In genomic region chr2:15790326-15790725, GRCh38 we compare ENCODE assay signal across 18 cellular contexts.
DNase-seq lines count a peak whose midpoint lies in the region; ATAC-seq and TF ChIP-seq lines count a peak whose summit lies in the region.
"Had no signal": no experiment of that assay in that cellular context is flagged by ENCODE, and none has a peak within 500 bp of the region (broad histone marks: within the 10 kb centered on the region; RNA-seq: fewer than 3 reads in every experiment).

No MANE protein-coding gene starts in this region.

- TF ChIP-seq POLR2A in gastroesophageal sphincter (IDR thresholded peaks at IDR 0.05): no peak

- no peak overlapping the region for H2BK15ac ChIP-seq in neuronal stem cell (ENCODE audit: low read length)

- TF ChIP-seq EP300 in gastroesophageal sphincter (IDR thresholded peaks at IDR 0.05): no peak

- H3K14ac ChIP-seq in neuronal stem cell (ENCODE audit: low read length): no peak overlapping the region

- no peaks in the 10 kb centered on the region for H3K9me3 ChIP-seq in gastroesophageal sphincter
- no peaks in the 10 kb centered on the region for H3K9me3 ChIP-seq in neuronal stem cell (replicated peaks in 1 of 2; ENCODE audit: control insufficient read depth in 2 of 2, insufficient read depth in 1 of 2, low read depth in 1 of 2, low read length in 2 of 2)
- no peaks in the 10 kb centered on the region for H3K9me3 ChIP-seq in PC-9 (ENCODE audit: insufficient read depth, low read depth)
- H3K9me3 ChIP-seq: A549; BLaER1 treated with 17β-estradiol and CSF1 and Interleukin-3, amounts not matched to agents 10 nM and 100 nM; Caco-2 had no signal

- no peak overlapping the region for H2BK5ac ChIP-seq in neuronal stem cell (ENCODE audit: low read length)

- intact Hi-C loops in PC-9 (cut with micrococcal nuclease; ENCODE audit: unreplicated experiment): no loop called here

- no TSS peak for BruUV-seq in PC-9 (replicated peaks; lab: Mats Ljungman, UMichigan)

- no peak overlapping the region for H2BK12ac ChIP-seq in neuronal stem cell (ENCODE audit: low read length)

- no peak overlapping the region for H3K27ac ChIP-seq in gastroesophageal sphincter
- H3K27ac ChIP-seq in neuronal stem cell (replicated peaks; ENCODE audit: low read length): no peak overlapping the region
- no peak overlapping the region for H3K27ac ChIP-seq in PC-9
- H3K27ac ChIP-seq: 22Rv1; A549; BLaER1 treated with 17β-estradiol and CSF1 and Interleukin-3, amounts not matched to agents 10 nM and 100 nM; C4-2B had no signal

- H3K18ac ChIP-seq in neuronal stem cell (ENCODE audit: low read length): peak overlapping the region; percentile 61

- 0 out of 2 replicates have a peak, but pooled peaks cover 3% of the 10 kb centered on the region for H4K20me1 ChIP-seq in PC-9 (ENCODE audit: insufficient read depth)
- H4K20me1 ChIP-seq: BLaER1 treated with 17β-estradiol and CSF1 and Interleukin-3, amounts not matched to agents 10 nM and 100 nM had no signal

- no peaks in the 10 kb centered on the region for H3K9me2 ChIP-seq in PC-9 (ENCODE audit: insufficient read depth)

- no peak for TF ChIP-seq CTCF in gastroesophageal sphincter (IDR thresholded peaks at IDR 0.05)
- no peak for TF ChIP-seq CTCF in PC-9 (conservative IDR thresholded peaks at IDR 0.05)

- peak; percentile 14 for ATAC-seq in gastroesophageal sphincter
- ATAC-seq: A549; CD8-positive, alpha-beta T cell had no signal

- peak overlapping the region; percentile 31 for H2AK5ac ChIP-seq in neuronal stem cell (ENCODE audit: low read depth, low read length)

- H3K4me1 ChIP-seq in gastroesophageal sphincter (peaks cover 0 to 6% (median 0%) of the 10 kb centered on the region in 3 donors), neuronal stem cell (ENCODE audit: control insufficient read depth in 2 of 2, insufficient read depth in 1 of 2, low read depth in 1 of 2, low read length in 2 of 2) (peaks cover 3 to 12% of the 10 kb centered on the region in 2 donors), PC-9 (replicated peaks; ENCODE audit: insufficient read depth) (no peaks in the 10 kb centered on the region)
- H3K4me1 ChIP-seq: A549, Caco-2 had no signal

- H3K4me2 ChIP-seq in neuronal stem cell (ENCODE audit: insufficient read depth, low read length, poor library complexity, severe bottlenecking) (no peak overlapping the region), PC-9 (no peak overlapping the region)
- H3K4me2 ChIP-seq: A549 had no signal

- H3K79me2 ChIP-seq in PC-9 (ENCODE audit: low read depth): no peaks in the 10 kb centered on the region

- H3K79me1 ChIP-seq in neuronal stem cell (ENCODE audit: low read depth, low read length): no peaks in the 10 kb centered on the region

- H3K4ac ChIP-seq in neuronal stem cell (ENCODE audit: low read length): no peak overlapping the region

- H3K4me3 ChIP-seq in gastroesophageal sphincter (no peak overlapping the region), neuronal stem cell (ENCODE audit: low read length in 2 of 2) (no peak overlapping the region), PC-9 (no peak overlapping the region)
- H3K4me3 ChIP-seq: A549; BLaER1 treated with 17β-estradiol and CSF1 and Interleukin-3, amounts not matched to agents 10 nM and 100 nM had no signal

- H4K8ac ChIP-seq in neuronal stem cell (ENCODE audit: low read depth, low read length): no peak overlapping the region

- H3K9ac ChIP-seq in neuronal stem cell (ENCODE audit: low read depth, low read length, poor library complexity): no peak overlapping the region
- H3K9ac ChIP-seq: BLaER1 treated with 17β-estradiol and CSF1 and Interleukin-3, amounts not matched to agents 10 nM and 100 nM had no signal

- H3K27me3 ChIP-seq in gastroesophageal sphincter: peaks cover under 1% of the 10 kb centered on the region
- no peaks in the 10 kb centered on the region for H3K27me3 ChIP-seq in neuronal stem cell (ENCODE audit: control insufficient read depth in 3 of 3, insufficient read depth in 3 of 3, low read depth in 1 of 3, low read length in 3 of 3)
- H3K27me3 ChIP-seq in PC-9 (ENCODE audit: insufficient read depth, low read depth): peaks cover 92% of the 10 kb centered on the region
- H3K27me3 ChIP-seq: BLaER1 treated with 17β-estradiol and CSF1 and Interleukin-3, amounts not matched to agents 10 nM and 100 nM had no signal

- CTCF ChIA-PET in PC-9 (lab: Charles Lee): no interaction called here

- peak; percentile 49 for DNase-seq in activated effector memory CD4-positive, alpha-beta T cell treated with anti-CD3 and anti-CD28 coated beads, Interleukin-2, amount 50 U/mL, for 16 hours
- no peak for DNase-seq in activated effector memory CD4-positive, alpha-beta T cell treated with Interleukin-2 at 50 U/mL for 16 hours
- DNase-seq in neuronal stem cell (ENCODE audit: low spot score) (no peak), NCI-H2081 (lab: John Stamatoyannopoulos, UW) (no peak), PC-9 (no peak), NCI-H446 treated with DMSO at 0.1 percent for 48 hours (lab: John Stamatoyannopoulos, UW) (no peak)
- DNase-seq: AML-193; Caco-2; Calu3; CD4-positive, alpha-beta T cell; CD8-positive, alpha-beta T cell; DMS79 treated with DMSO at 0.1 percent for 48 hours; GF-D8 had no signal

- H2AFZ ChIP-seq in neuronal stem cell (ENCODE audit: low read length) (no peak overlapping the region), PC-9 (no peak overlapping the region)

- WGBS in gastroesophageal sphincter (ENCODE audit: low coverage in 1 of 2), 2 donors: no CpG with 5 or more reads among the region's 9 CpGs
- WGBS in neuronal stem cell (ENCODE audit: extremely low coverage in 2 of 2, insufficient read length in 2 of 2, insufficient replicate concordance in 1 of 2), 2 donors: no CpG with 5 or more reads among the region's 9 CpGs

- H3F3A ChIP-seq in PC-9 (ENCODE audit: insufficient read depth, low read depth): no peaks in the 10 kb centered on the region

- no peak overlapping the region for H3K23ac ChIP-seq in neuronal stem cell (ENCODE audit: low read depth, low read length, poor library complexity)

- POLR2A ChIA-PET in PC-9 (lab: Charles Lee; ENCODE audit: unreplicated experiment): no interaction called here

- no peak overlapping the region for H2BK120ac ChIP-seq in neuronal stem cell (ENCODE audit: low read depth, low read length)

- H4K91ac ChIP-seq in neuronal stem cell (ENCODE audit: low read depth, low read length, poor library complexity): no peak overlapping the region

- H3K36me3 ChIP-seq in gastroesophageal sphincter: no peaks in the 10 kb centered on the region
- no peaks in the 10 kb centered on the region for H3K36me3 ChIP-seq in neuronal stem cell (replicated peaks in 1 of 2; ENCODE audit: control insufficient read depth in 2 of 2, insufficient read depth in 2 of 2, low read length in 2 of 2)
- no peaks in the 10 kb centered on the region for H3K36me3 ChIP-seq in PC-9 (ENCODE audit: low read depth)
- H3K36me3 ChIP-seq: BLaER1 treated with 17β-estradiol and CSF1 and Interleukin-3, amounts not matched to agents 10 nM and 100 nM had no signal
